In the genomic region with DNA sequence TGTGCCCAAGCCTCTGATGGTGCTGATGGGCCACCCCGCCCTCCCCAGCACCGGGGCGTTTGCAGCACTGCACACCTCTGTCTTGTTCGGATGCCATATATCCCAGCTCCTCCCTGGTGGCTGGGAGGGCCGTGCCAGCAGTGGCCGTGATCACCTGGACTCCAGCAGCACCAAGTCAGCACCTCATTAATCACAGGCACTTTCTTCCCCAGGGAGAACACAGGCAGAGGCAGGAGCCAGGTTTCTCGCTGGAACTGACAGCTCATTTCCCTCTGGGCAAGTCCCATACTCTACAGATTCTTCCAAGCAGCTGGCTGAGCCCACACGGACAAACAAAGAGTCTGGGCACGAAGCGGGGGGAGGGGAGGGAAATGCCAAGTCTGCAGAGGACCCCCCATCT, we compare ENCODE assay signal across 12 cellular contexts.
A peak's percentile ranks its signal among the peaks of the same experiment; 100 is the strongest.
DNase-seq lines count a peak whose midpoint lies in the region; TF ChIP-seq lines count a peak whose summit lies in the region.
"Had no signal": no experiment of that assay in that cellular context is flagged by ENCODE, and none has a peak within 500 bp of the region (broad histone marks: within the 10 kb centered on the region; RNA-seq: fewer than 3 reads in every experiment).

No MANE protein-coding gene starts in this region.

- in situ Hi-C loops in KBM-7 (cut with MboI; ENCODE audit: low pct_unique_long_range_greater_than_20kb, low sequenced_read_pairs) = no loop called here

- H3K27me3 Mint-ChIP-seq in activated CD4-positive, alpha-beta memory T cell treated with anti-CD3 and anti-CD28 coated beads for 36 hours = no peaks in the 10 kb centered on the region
- H3K27me3 Mint-ChIP-seq: effector memory CD8-positive, alpha-beta T cell had no signal

- no peaks in the 10 kb centered on the region for H3K9me3 Mint-ChIP-seq in activated CD4-positive, alpha-beta memory T cell treated with anti-CD3 and anti-CD28 coated beads for 36 hours
- H3K9me3 Mint-ChIP-seq: effector memory CD8-positive, alpha-beta T cell had no signal

- no peak overlapping the region for H3K4me3 ChIP-seq in adrenal gland
- H3K4me3 ChIP-seq: BLaER1 had no signal

- no peaks in the 10 kb centered on the region for H3K9me3 ChIP-seq in adrenal gland (replicated peaks in 1 of 3)
- H3K9me3 ChIP-seq: BLaER1 had no signal

- H3K27me3 ChIP-seq in adrenal gland = no peaks in the 10 kb centered on the region
- H3K27me3 ChIP-seq: BLaER1 had no signal

- no peak for TF ChIP-seq POLR2A in adrenal gland (IDR thresholded peaks at IDR 0.05)

- H3K4me3 Mint-ChIP-seq in activated CD4-positive, alpha-beta memory T cell treated with anti-CD3 and anti-CD28 coated beads for 36 hours = no peak overlapping the region
- H3K4me3 Mint-ChIP-seq: effector memory CD8-positive, alpha-beta T cell had no signal

- WGBS in adrenal gland, 4 donors = 69 to 86% (median 84%) methylated on average over 4 to 10 of the region's 10 CpGs

- CTCF ChIA-PET in activated CD4-positive, alpha-beta memory T cell treated with anti-CD3 and anti-CD28 coated beads for 36 hours (lab: Charles Lee) = no interaction called here

- peaks cover 0 to 4% of the 10 kb centered on the region in 2 donors for H3K4me1 ChIP-seq in adrenal gland (replicated peaks in 1 of 2)

- TF ChIP-seq CTCF in adrenal gland (IDR thresholded peaks at IDR 0.05) = no peak

- no peak overlapping the region for H3K27ac ChIP-seq in adrenal gland
- H3K27ac ChIP-seq: BLaER1 had no signal

- POLR2A ChIA-PET in activated CD4-positive, alpha-beta memory T cell treated with anti-CD3 and anti-CD28 coated beads for 36 hours (lab: Charles Lee) = no interaction called here

- intact Hi-C loops in activated CD4-positive, alpha-beta memory T cell treated with anti-CD3 and anti-CD28 coated beads for 36 hours (cut with micrococcal nuclease) = no loop called here
- intact Hi-C loops in adrenal gland (cut with DNase I) = no loop called here

- peak overlapping the region; percentile 39 for H3K27ac Mint-ChIP-seq in activated CD4-positive, alpha-beta memory T cell treated with anti-CD3 and anti-CD28 coated beads for 36 hours
- H3K27ac Mint-ChIP-seq: effector memory CD8-positive, alpha-beta T cell had no signal

- peaks cover 70% of the 10 kb centered on the region for H3K4me1 Mint-ChIP-seq in activated CD4-positive, alpha-beta memory T cell treated with anti-CD3 and anti-CD28 coated beads for 36 hours (ENCODE audit: low read depth)

- peak; percentile 26 for DNase-seq in AG08395 (ENCODE audit: low spot score)
- DNase-seq in HT-29 (ENCODE audit: low spot score) = peak; percentile 39
- DNase-seq in activated CD4-positive, alpha-beta memory T cell treated with anti-CD3 and anti-CD28 coated beads for 36 hours = no peak
- peak; percentile 25 for DNase-seq in kidney glomerular epithelial cell (lab: John Stamatoyannopoulos, UW)
- no peak for DNase-seq in adrenal gland
- no peak for DNase-seq in SHP77 treated with DMSO at 0.1 percent for 48 hours (lab: John Stamatoyannopoulos, UW)
- DNase-seq in activated effector memory CD4-positive, alpha-beta T cell treated with Interleukin-2 at 50 U/mL for 16 hours = no peak
- no peak for DNase-seq in KBM-7
- DNase-seq: activated effector memory CD4-positive, alpha-beta T cell treated with anti-CD3 and anti-CD28 coated beads, Interleukin-2, amount 50 U/mL, for 16 hours; effector memory CD8-positive, alpha-beta T cell; NCI-H774 had no signal

- H3K36me3 Mint-ChIP-seq in activated CD4-positive, alpha-beta memory T cell treated with anti-CD3 and anti-CD28 coated beads for 36 hours = peaks cover 50% of the 10 kb centered on the region

- H3K36me3 ChIP-seq in adrenal gland (replicated peaks in 1 of 2) = no peaks in the 10 kb centered on the region

Comparison
In these comparisons a context has a peak if more than half of its experiments do, and no peak if none do; other contexts are left out.
1. DNase-seq: peak in AG08395 (single experiment), HT-29 (single experiment) and kidney glomerular epithelial cell (single experiment); none in activated CD4-positive, alpha-beta memory T cell treated with anti-CD3 and anti-CD28 coated beads for 36 hours (single experiment), adrenal gland (0 of 7), SHP77 treated with DMSO at 0.1 percent for 48 hours (single experiment), activated effector memory CD4-positive, alpha-beta T cell treated with Interleukin-2 at 50 U/mL for 16 hours (single experiment) and KBM-7 (single experiment).